ENCODE assay signal across 2 cellular contexts in the genomic region with DNA sequence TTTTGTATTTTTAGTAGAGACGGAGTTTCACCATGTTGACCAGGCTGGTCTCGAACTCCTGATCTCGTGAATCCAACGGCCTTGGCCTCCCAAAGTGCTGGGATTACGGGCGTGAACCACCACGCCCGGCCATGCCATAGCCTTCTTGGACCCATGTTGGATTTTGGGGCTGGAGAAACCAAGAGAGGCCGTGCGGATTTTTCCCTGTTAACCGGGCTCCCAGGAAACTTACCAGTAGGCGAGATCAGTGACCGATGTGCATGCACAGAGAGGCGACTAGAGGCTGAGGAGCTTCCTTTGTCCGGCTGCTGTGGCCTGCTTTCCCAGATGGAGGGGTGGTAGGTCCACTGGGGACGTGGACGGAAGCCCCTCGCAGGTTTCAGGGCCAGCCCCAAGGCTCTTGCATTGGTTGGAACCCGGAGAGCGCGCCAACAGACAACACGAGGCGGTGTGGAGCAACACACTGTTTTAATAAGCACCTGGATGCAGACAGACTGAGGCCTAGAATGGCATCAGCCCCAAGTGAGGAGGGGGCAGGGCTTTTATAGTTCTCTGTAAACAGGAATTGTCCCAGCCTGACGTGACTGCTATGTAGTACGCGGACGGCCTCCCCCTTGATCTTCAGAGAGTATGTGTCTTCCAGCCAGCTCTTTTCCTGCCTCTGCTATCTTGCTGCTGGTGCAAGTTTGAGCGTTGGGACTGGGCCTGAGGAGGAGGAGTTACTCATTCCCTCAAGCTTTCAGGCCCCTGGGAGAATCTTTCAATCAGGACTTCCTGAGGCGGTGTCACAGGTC.
TF ChIP-seq lines count a peak whose summit lies in the region.

A gene (minus strand): TSS at position 517 of the 794 bp plus-strand sequence. CDS start 6,624 bp downstream, outside the sequence.

TF ChIP-seq in WTC11, 78 proteins besides CTCF, POLR2A, EP300 and RAD21:
- TF ChIP-seq TEAD1 (CRISPR knock-in tag; IDR thresholded peaks at IDR 0.05) (no peak), ZNF416 (CRISPR knock-in tag; IDR thresholded peaks at IDR 0.05) (no peak), TCF7 (CRISPR knock-in tag; IDR thresholded peaks at IDR 0.05; ENCODE audit: low read depth) (no peak)
- TF ChIP-seq, protein P1, sequence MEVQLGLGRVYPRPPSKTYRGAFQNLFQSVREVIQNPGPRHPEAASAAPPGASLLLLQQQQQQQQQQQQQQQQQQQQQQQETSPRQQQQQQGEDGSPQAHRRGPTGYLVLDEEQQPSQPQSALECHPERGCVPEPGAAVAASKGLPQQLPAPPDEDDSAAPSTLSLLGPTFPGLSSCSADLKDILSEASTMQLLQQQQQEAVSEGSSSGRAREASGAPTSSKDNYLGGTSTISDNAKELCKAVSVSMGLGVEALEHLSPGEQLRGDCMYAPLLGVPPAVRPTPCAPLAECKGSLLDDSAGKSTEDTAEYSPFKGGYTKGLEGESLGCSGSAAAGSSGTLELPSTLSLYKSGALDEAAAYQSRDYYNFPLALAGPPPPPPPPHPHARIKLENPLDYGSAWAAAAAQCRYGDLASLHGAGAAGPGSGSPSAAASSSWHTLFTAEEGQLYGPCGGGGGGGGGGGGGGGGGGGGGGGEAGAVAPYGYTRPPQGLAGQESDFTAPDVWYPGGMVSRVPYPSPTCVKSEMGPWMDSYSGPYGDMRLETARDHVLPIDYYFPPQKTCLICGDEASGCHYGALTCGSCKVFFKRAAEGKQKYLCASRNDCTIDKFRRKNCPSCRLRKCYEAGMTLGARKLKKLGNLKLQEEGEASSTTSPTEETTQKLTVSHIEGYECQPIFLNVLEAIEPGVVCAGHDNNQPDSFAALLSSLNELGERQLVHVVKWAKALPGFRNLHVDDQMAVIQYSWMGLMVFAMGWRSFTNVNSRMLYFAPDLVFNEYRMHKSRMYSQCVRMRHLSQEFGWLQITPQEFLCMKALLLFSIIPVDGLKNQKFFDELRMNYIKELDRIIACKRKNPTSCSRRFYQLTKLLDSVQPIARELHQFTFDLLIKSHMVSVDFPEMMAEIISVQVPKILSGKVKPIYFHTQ (CRISPR knock-in tag; IDR thresholded peaks at IDR 0.05), result no peak
- TF ChIP-seq, protein P2, sequence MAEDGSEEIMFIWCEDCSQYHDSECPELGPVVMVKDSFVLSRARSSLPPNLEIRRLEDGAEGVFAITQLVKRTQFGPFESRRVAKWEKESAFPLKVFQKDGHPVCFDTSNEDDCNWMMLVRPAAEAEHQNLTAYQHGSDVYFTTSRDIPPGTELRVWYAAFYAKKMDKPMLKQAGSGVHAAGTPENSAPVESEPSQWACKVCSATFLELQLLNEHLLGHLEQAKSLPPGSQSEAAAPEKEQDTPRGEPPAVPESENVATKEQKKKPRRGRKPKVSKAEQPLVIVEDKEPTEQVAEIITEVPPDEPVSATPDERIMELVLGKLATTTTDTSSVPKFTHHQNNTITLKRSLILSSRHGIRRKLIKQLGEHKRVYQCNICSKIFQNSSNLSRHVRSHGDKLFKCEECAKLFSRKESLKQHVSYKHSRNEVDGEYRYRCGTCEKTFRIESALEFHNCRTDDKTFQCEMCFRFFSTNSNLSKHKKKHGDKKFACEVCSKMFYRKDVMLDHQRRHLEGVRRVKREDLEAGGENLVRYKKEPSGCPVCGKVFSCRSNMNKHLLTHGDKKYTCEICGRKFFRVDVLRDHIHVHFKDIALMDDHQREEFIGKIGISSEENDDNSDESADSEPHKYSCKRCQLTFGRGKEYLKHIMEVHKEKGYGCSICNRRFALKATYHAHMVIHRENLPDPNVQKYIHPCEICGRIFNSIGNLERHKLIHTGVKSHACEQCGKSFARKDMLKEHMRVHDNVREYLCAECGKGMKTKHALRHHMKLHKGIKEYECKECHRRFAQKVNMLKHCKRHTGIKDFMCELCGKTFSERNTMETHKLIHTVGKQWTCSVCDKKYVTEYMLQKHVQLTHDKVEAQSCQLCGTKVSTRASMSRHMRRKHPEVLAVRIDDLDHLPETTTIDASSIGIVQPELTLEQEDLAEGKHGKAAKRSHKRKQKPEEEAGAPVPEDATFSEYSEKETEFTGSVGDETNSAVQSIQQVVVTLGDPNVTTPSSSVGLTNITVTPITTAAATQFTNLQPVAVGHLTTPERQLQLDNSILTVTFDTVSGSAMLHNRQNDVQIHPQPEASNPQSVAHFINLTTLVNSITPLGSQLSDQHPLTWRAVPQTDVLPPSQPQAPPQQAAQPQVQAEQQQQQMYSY (CRISPR knock-in tag; IDR thresholded peaks at IDR 0.05), result no peak
- TF ChIP-seq, protein P3, sequence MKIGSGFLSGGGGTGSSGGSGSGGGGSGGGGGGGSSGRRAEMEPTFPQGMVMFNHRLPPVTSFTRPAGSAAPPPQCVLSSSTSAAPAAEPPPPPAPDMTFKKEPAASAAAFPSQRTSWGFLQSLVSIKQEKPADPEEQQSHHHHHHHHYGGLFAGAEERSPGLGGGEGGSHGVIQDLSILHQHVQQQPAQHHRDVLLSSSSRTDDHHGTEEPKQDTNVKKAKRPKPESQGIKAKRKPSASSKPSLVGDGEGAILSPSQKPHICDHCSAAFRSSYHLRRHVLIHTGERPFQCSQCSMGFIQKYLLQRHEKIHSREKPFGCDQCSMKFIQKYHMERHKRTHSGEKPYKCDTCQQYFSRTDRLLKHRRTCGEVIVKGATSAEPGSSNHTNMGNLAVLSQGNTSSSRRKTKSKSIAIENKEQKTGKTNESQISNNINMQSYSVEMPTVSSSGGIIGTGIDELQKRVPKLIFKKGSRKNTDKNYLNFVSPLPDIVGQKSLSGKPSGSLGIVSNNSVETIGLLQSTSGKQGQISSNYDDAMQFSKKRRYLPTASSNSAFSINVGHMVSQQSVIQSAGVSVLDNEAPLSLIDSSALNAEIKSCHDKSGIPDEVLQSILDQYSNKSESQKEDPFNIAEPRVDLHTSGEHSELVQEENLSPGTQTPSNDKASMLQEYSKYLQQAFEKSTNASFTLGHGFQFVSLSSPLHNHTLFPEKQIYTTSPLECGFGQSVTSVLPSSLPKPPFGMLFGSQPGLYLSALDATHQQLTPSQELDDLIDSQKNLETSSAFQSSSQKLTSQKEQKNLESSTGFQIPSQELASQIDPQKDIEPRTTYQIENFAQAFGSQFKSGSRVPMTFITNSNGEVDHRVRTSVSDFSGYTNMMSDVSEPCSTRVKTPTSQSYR (CRISPR knock-in tag; IDR thresholded peaks at IDR 0.05), result no peak
- TF ChIP-seq, protein P4, sequence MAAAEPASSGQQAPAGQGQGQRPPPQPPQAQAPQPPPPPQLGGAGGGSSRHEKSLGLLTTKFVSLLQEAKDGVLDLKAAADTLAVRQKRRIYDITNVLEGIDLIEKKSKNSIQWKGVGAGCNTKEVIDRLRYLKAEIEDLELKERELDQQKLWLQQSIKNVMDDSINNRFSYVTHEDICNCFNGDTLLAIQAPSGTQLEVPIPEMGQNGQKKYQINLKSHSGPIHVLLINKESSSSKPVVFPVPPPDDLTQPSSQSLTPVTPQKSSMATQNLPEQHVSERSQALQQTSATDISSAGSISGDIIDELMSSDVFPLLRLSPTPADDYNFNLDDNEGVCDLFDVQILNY (CRISPR knock-in tag; IDR thresholded peaks at IDR 0.05), result no peak

TF ChIP-seq in HepG2, 621 proteins besides CTCF, POLR2A, EP300 and RAD21:
- TF ChIP-seq, protein P5, sequence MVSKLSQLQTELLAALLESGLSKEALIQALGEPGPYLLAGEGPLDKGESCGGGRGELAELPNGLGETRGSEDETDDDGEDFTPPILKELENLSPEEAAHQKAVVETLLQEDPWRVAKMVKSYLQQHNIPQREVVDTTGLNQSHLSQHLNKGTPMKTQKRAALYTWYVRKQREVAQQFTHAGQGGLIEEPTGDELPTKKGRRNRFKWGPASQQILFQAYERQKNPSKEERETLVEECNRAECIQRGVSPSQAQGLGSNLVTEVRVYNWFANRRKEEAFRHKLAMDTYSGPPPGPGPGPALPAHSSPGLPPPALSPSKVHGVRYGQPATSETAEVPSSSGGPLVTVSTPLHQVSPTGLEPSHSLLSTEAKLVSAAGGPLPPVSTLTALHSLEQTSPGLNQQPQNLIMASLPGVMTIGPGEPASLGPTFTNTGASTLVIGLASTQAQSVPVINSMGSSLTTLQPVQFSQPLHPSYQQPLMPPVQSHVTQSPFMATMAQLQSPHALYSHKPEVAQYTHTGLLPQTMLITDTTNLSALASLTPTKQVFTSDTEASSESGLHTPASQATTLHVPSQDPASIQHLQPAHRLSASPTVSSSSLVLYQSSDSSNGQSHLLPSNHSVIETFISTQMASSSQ (IDR thresholded peaks at IDR 0.05; ENCODE audit: low read depth), result no peak
- TF ChIP-seq, protein P5 (CRISPR knock-in tag; IDR thresholded peaks at IDR 0.05; ENCODE audit: borderline replicate concordance), result no peak
- 0 out of 2 replicates have a peak, but pooled peaks have one; percentile 61 for TF ChIP-seq ZBTB38 (CRISPR knock-in tag; IDR thresholded peaks at IDR 0.05)
